9 cellular contexts compared by ENCODE assay signal in the genomic region with DNA sequence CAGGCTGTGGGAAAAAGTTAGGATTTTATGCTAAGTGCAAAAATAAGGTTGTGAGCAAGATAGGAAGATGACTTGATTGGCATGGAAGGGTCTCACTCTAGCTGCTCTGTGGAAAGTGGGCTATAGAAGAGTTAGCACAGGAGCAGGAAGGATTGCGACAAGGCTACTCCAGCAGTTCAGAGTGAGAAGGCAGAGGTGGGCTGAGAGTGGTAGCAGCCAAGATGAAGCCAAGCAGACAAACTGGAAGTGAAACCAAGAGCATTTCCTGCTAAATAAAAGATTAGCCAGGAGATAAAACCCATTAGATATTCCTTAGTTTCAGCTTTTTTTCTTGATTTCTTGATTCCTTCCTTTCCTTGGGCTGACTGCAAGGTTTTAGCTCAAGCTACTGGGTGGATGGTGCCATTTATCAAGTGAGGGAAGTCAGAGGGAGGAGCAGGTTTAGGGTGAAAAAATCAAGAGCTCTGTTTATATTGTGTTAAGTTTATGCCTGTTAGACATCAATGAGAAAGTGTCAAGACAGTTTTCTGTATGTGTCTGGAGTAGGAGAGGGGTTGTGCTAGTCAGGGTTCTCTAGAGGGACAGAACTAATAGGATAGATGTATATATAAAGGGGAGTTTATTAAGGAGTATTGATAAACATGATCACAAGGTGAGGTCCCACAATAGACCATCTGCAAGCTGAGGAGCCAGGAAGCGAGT. TPM values are rescaled to one million over a fixed set of nuclear protein-coding genes. Genes with fewer than 3 reads are reported as not detected.
DNase-seq lines count a peak whose midpoint lies in the region; ATAC-seq and TF ChIP-seq lines count a peak whose summit lies in the region.
"Had no signal": no experiment of that assay in that cellular context is flagged by ENCODE, and none has a peak within 500 bp of the region (broad histone marks: within the 10 kb centered on the region; RNA-seq: fewer than 3 reads in every experiment).

No MANE protein-coding gene starts in this region.

- H3K4me1 ChIP-seq in Loucy (ENCODE audit: insufficient read depth, low read length, poor library complexity, severe bottlenecking) = no peaks in the 10 kb centered on the region
- no peaks in the 10 kb centered on the region for H3K4me1 ChIP-seq in upper lobe of right lung

- no peaks in the 10 kb centered on the region for H3K9me3 Mint-ChIP-seq in HFFc6
- no peaks in the 10 kb centered on the region for H3K9me3 Mint-ChIP-seq in activated T-helper 17 cell treated with anti-CD3 and anti-CD28 coated beads, Interleukin-2, amount 50 U/mL, for 72 hours
- no peaks in the 10 kb centered on the region for H3K9me3 Mint-ChIP-seq in glutamatergic neuron (ENCODE audit: unreplicated experiment)

- no peak for TF ChIP-seq CTCF in Loucy (conservative IDR thresholded peaks at IDR 0.05; ENCODE audit: low read length)
- TF ChIP-seq CTCF in upper lobe of right lung (IDR thresholded peaks at IDR 0.05) = no peak
- TF ChIP-seq CTCF in HFFc6 (IDR thresholded peaks at IDR 0.05) = no peak
- TF ChIP-seq CTCF in glutamatergic neuron (IDR thresholded peaks at IDR 0.05; ENCODE audit: partially characterized antibody, unreplicated experiment) = no peak

- peak overlapping the region; percentile 69 for H2AFZ ChIP-seq in Loucy (ENCODE audit: low read length)

- H3K27me3 Mint-ChIP-seq in HFFc6 (ENCODE audit: insufficient read depth) = no peaks in the 10 kb centered on the region
- H3K27me3 Mint-ChIP-seq in activated T-helper 17 cell treated with anti-CD3 and anti-CD28 coated beads, Interleukin-2, amount 50 U/mL, for 72 hours = peaks cover 5% of the 10 kb centered on the region
- H3K27me3 Mint-ChIP-seq in glutamatergic neuron (ENCODE audit: unreplicated experiment) = no peaks in the 10 kb centered on the region

- H3K36me3 Mint-ChIP-seq in HFFc6 (ENCODE audit: low read depth) = no peaks in the 10 kb centered on the region
- no peaks in the 10 kb centered on the region for H3K36me3 Mint-ChIP-seq in activated T-helper 17 cell treated with anti-CD3 and anti-CD28 coated beads, Interleukin-2, amount 50 U/mL, for 72 hours (ENCODE audit: low read depth)
- no peaks in the 10 kb centered on the region for H3K36me3 Mint-ChIP-seq in glutamatergic neuron (ENCODE audit: unreplicated experiment)

- peak; percentile 86 for ATAC-seq in HG02759 (IDR thresholded peaks at IDR 0.05; ENCODE audit: unreplicated experiment)
- peak; percentile 54 for ATAC-seq in upper lobe of right lung
- ATAC-seq in activated T-helper 17 cell treated with anti-CD3 and anti-CD28 coated beads, Interleukin-2, amount 50 U/mL, for 72 hours (replicated peaks) = no peak

- H3K27ac Mint-ChIP-seq in HFFc6 (no peak overlapping the region), glutamatergic neuron (ENCODE audit: unreplicated experiment) (no peak overlapping the region)
- no peak overlapping the region for H3K27ac Mint-ChIP-seq in activated T-helper 17 cell treated with anti-CD3 and anti-CD28 coated beads, Interleukin-2, amount 50 U/mL, for 72 hours

- H3K4me3 Mint-ChIP-seq in HFFc6 (no peak overlapping the region), glutamatergic neuron (ENCODE audit: unreplicated experiment) (no peak overlapping the region)
- no peak overlapping the region for H3K4me3 Mint-ChIP-seq in activated T-helper 17 cell treated with anti-CD3 and anti-CD28 coated beads, Interleukin-2, amount 50 U/mL, for 72 hours

- DNase-seq in SKM-1 treated with dmso at 0.1 percent for 144 hours (lab: John Stamatoyannopoulos, UW; ENCODE audit: unreplicated experiment) = peak; percentile 16
- no peak for DNase-seq in SKM-1 (lab: John Stamatoyannopoulos, UW; ENCODE audit: unreplicated experiment)
- no peak for DNase-seq in upper lobe of right lung
- DNase-seq in HFFc6 = no peak
- no peak for DNase-seq in glutamatergic neuron

- H3K36me3 ChIP-seq in Loucy (ENCODE audit: insufficient read depth, low read length) (no peaks in the 10 kb centered on the region), upper lobe of right lung (no peaks in the 10 kb centered on the region)
- H3K36me3 ChIP-seq: neutrophil had no signal

- H3F3A ChIP-seq in Loucy (ENCODE audit: low read depth) = no peaks in the 10 kb centered on the region

- H3K27ac ChIP-seq in upper lobe of right lung = no peak overlapping the region
- H3K27ac ChIP-seq: neutrophil had no signal

- intact Hi-C loops in upper lobe of right lung (cut with DNase I) = no loop called here

- no peak overlapping the region for H3K9ac ChIP-seq in Loucy (ENCODE audit: low read depth, low read length, poor library complexity, severe bottlenecking)

- H3K79me2 ChIP-seq in Loucy (ENCODE audit: insufficient read depth, low read length) = no peaks in the 10 kb centered on the region

- peak overlapping the region; percentile 44 for H3K4me2 ChIP-seq in Loucy (ENCODE audit: low read depth, low read length, poor library complexity, severe bottlenecking)

- H3K9me2 ChIP-seq in Loucy (replicated peaks; ENCODE audit: low read depth, low read length) = no peaks in the 10 kb centered on the region

- H3K4me3 ChIP-seq in Loucy (ENCODE audit: low read length, poor library complexity, severe bottlenecking) (peak overlapping the region; percentile 6), upper lobe of right lung (no peak overlapping the region)

- H4K20me1 ChIP-seq in Loucy (ENCODE audit: insufficient read depth, low read length, poor library complexity, severe bottlenecking) = no peaks in the 10 kb centered on the region

- H3K9me3 ChIP-seq in Loucy (ENCODE audit: insufficient read depth, low read depth, low read length) = no peaks in the 10 kb centered on the region
- H3K9me3 ChIP-seq in upper lobe of right lung = no peaks in the 10 kb centered on the region
- H3K9me3 ChIP-seq: neutrophil had no signal

- no peaks in the 10 kb centered on the region for H3K27me3 ChIP-seq in Loucy (ENCODE audit: insufficient read depth, low read length, poor library complexity, severe bottlenecking)
- no peaks in the 10 kb centered on the region for H3K27me3 ChIP-seq in upper lobe of right lung
- H3K27me3 ChIP-seq: neutrophil had no signal

- H3K4me1 Mint-ChIP-seq in HFFc6 (ENCODE audit: low read depth) = no peaks in the 10 kb centered on the region
- no peaks in the 10 kb centered on the region for H3K4me1 Mint-ChIP-seq in activated T-helper 17 cell treated with anti-CD3 and anti-CD28 coated beads, Interleukin-2, amount 50 U/mL, for 72 hours
- no peaks in the 10 kb centered on the region for H3K4me1 Mint-ChIP-seq in glutamatergic neuron (ENCODE audit: low read depth, unreplicated experiment)

RNA-seq across cellular contexts. Expression of gene ZNF644, which starts 33.1 kb away (rescaled TPM):
- 51.9 TPM for total RNA-seq in upper lobe of right lung
- total RNA-seq in HFFc6 (2021; fragmentation: NEBNext Ultra II Directional; extraction: Animal tissue kit (Norgen Biotek cat#: 25700)) = 10 to 100 TPM; 27.3 to 33.2 (median 30.9) TPM
- total RNA-seq in activated T-helper 17 cell treated with anti-CD3 and anti-CD28 coated beads, Interleukin-2, amount 50 U/mL, for 72 hours = 10 to 100 TPM; 55.7 to 57.9 TPM
- 76.6 TPM for total RNA-seq in glutamatergic neuron (ENCODE audit: unreplicated experiment)
